1 cellular context compared by ENCODE assay signal in the genomic region with DNA sequence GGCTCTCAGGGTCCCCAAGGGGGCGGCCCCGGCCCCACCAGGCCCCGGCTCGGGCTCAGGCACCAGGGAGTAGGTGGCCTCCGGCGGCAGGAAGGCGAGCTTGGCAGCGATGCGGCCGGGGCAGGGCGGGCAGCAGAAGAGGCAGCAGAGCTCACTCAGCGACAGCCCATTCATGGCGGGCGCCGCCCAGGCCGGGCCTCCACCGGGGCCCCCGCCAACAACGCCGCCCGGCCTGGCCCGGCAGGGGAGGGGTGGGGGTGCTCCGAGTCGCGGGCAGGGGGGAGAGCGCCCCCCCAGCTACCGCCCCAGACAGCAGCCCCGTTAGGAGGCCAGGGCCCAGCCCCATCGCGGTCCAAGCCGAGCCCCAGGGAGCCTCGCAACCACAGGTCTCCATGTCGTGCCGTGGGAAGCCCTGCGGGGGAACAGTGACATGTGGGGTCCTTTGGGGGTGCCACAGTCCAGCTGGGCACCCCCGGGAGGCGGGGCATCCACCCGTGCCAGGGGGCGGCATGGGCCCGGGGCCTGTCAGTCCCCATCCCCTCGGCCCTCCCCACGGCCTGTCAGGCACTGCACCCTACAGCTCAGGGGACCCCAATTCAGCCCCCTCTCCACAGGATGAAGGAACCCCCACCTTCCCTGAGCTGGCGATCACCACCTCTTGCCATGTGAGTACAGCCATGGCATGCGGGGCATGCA.
TF ChIP-seq lines count a peak whose summit lies in the region.

No MANE protein-coding gene starts in this region.

TF ChIP-seq in K562, 482 proteins besides CTCF, POLR2A, EP300 and RAD21:
- TF ChIP-seq RBFOX2 (IDR thresholded peaks at IDR 0.05; ENCODE audit: low read depth, low read length) (peak; percentile 26; the same call in 1 of the 2 replicates), POLR2G (IDR thresholded peaks at IDR 0.05; ENCODE audit: low read depth, low read length) (0 out of 2 replicates have a peak, but pooled peaks have one; percentile 7)
- TF ChIP-seq, protein P1, sequence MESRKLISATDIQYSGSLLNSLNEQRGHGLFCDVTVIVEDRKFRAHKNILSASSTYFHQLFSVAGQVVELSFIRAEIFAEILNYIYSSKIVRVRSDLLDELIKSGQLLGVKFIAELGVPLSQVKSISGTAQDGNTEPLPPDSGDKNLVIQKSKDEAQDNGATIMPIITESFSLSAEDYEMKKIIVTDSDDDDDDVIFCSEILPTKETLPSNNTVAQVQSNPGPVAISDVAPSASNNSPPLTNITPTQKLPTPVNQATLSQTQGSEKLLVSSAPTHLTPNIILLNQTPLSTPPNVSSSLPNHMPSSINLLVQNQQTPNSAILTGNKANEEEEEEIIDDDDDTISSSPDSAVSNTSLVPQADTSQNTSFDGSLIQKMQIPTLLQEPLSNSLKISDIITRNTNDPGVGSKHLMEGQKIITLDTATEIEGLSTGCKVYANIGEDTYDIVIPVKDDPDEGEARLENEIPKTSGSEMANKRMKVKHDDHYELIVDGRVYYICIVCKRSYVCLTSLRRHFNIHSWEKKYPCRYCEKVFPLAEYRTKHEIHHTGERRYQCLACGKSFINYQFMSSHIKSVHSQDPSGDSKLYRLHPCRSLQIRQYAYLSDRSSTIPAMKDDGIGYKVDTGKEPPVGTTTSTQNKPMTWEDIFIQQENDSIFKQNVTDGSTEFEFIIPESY (CRISPR knock-in tag; IDR thresholded peaks at IDR 0.05) = peak; percentile 36; the same call in 1 of the 2 replicates
TF ChIP-seq in K562: peak in this region for 3; not testable (repeated sequence) for 479.
